In genomic region chr18:48842259-48843061, GRCh38 we compare ENCODE assay signal across 8 cellular contexts.
A peak's percentile ranks its signal among the peaks of the same experiment; 100 is the strongest.
DNase-seq lines count a peak whose midpoint lies in the region; ATAC-seq and TF ChIP-seq lines count a peak whose summit lies in the region.

No MANE protein-coding gene starts in this region.

- ATAC-seq in HG03280 (IDR thresholded peaks at IDR 0.05; ENCODE audit: unreplicated experiment): no peak
- ATAC-seq in GM19463 (IDR thresholded peaks at IDR 0.05; ENCODE audit: unreplicated experiment): no peak
- no peak for ATAC-seq in GM19452 (IDR thresholded peaks at IDR 0.05; ENCODE audit: unreplicated experiment)
- no peak for ATAC-seq in GM19467 (IDR thresholded peaks at IDR 0.05; ENCODE audit: unreplicated experiment)

- TF ChIP-seq CTCF in kidney epithelial cell (IDR thresholded peaks at IDR 0.05; ENCODE audit: insufficient read depth, low read length, poor library complexity, severe bottlenecking): no peak

- peaks cover 21% of the 10 kb centered on the region for H3K27me3 Mint-ChIP-seq in activated naive CD4-positive, alpha-beta T cell treated with anti-CD3 and anti-CD28 coated beads, Interleukin-2, amount 10 ng/mL, durations not matched to agents 7 days and 5 days

- H3K36me3 ChIP-seq in kidney epithelial cell (ENCODE audit: control insufficient read depth, insufficient read depth, low read length): no peaks in the 10 kb centered on the region

- peak overlapping the region; percentile 84 for H3K27ac Mint-ChIP-seq in activated naive CD4-positive, alpha-beta T cell treated with anti-CD3 and anti-CD28 coated beads, Interleukin-2, amount 10 ng/mL, durations not matched to agents 7 days and 5 days

- CTCF ChIA-PET in activated naive CD4-positive, alpha-beta T cell treated with anti-CD3 and anti-CD28 coated beads, Interleukin-2, amount 10 ng/mL, durations not matched to agents 7 days and 5 days (lab: Charles Lee): interaction anchor here (1.3 kb wide), 1 partner anchor 18 kb away, joined by 3 read pairs; no protein-coding TSS in a partner anchor

- no peak overlapping the region for H3K4me3 ChIP-seq in kidney epithelial cell (ENCODE audit: low read depth, low read length)

- DNase-seq in NAMALWA (ENCODE audit: low spot score) (peak; percentile 50), kidney epithelial cell (ENCODE audit: low read depth) (peak; percentile 68)
- peak; percentile 73 for DNase-seq in activated naive CD4-positive, alpha-beta T cell treated with anti-CD3 and anti-CD28 coated beads, Interleukin-2, amount 10 ng/mL, durations not matched to agents 7 days and 5 days
- peak in 4 of 6 experiments; percentile 15 to 80 (median 78) for DNase-seq in stimulated activated naive CD4-positive, alpha-beta T cell (lab: John Stamatoyannopoulos, UW)

- H3K9me3 Mint-ChIP-seq in activated naive CD4-positive, alpha-beta T cell treated with anti-CD3 and anti-CD28 coated beads, Interleukin-2, amount 10 ng/mL, durations not matched to agents 7 days and 5 days: peaks cover 3% of the 10 kb centered on the region

- H3K4me1 Mint-ChIP-seq in activated naive CD4-positive, alpha-beta T cell treated with anti-CD3 and anti-CD28 coated beads, Interleukin-2, amount 10 ng/mL, durations not matched to agents 7 days and 5 days: peaks cover 62% of the 10 kb centered on the region

- peak overlapping the region; percentile 19 for H3K4me3 Mint-ChIP-seq in activated naive CD4-positive, alpha-beta T cell treated with anti-CD3 and anti-CD28 coated beads, Interleukin-2, amount 10 ng/mL, durations not matched to agents 7 days and 5 days

- no peaks in the 10 kb centered on the region for H3K27me3 ChIP-seq in kidney epithelial cell (ENCODE audit: control insufficient read depth, insufficient read depth, low read length)

- H3K36me3 Mint-ChIP-seq in activated naive CD4-positive, alpha-beta T cell treated with anti-CD3 and anti-CD28 coated beads, Interleukin-2, amount 10 ng/mL, durations not matched to agents 7 days and 5 days: no peaks in the 10 kb centered on the region
